9 cellular contexts compared by ENCODE assay signal in the genomic region with DNA sequence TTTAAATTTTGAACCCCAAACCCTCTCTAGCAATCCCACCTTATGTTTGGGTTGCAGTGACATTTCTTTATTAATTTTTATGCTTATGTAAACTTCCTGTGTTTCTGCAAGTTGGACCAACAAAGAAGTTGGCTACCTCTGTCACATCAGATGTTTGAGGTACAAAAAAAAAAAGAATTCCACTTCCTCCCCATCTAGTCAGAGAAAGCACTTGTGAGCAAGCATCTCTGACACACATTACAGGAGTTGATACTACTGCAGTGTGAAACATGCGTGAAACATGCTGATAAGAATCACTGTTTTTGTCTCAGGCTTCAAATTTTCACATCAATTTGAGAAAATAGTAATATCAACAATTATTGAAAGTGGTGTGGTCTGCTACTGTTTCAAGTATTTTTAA. TPM values are rescaled to one million over a fixed set of nuclear protein-coding genes. Genes with fewer than 3 reads are reported as not detected.
A peak's percentile ranks its signal among the peaks of the same experiment; 100 is the strongest.
DNase-seq lines count a peak whose midpoint lies in the region; ATAC-seq, FAIRE-seq and TF ChIP-seq lines count a peak whose summit lies in the region.
"Had no signal": no experiment of that assay in that cellular context is flagged by ENCODE, and none has a peak within 500 bp of the region (broad histone marks: within the 10 kb centered on the region; RNA-seq: fewer than 3 reads in every experiment).

No MANE protein-coding gene starts in this region.

- no peaks in the 10 kb centered on the region for H3K9me3 Mint-ChIP-seq in stimulated activated naive CD8-positive, alpha-beta T cell treated with anti-CD3 and anti-CD28 coated beads, Interleukin-15, Interleukin-2, amounts not matched to agents 100 ng/mL and 50 ng/mL, for 24 hours
- no peaks in the 10 kb centered on the region for H3K9me3 Mint-ChIP-seq in activated CD8-positive, alpha-beta T cell treated with anti-CD3 and anti-CD28 coated beads, Interleukin-2, amount 10 ng/mL, durations not matched to agents 7 days and 5 days (ENCODE audit: insufficient read depth)

- H3K27ac ChIP-seq in keratinocyte (ENCODE audit: control insufficient read depth, insufficient read depth, low read length) (peak overlapping the region; percentile 86), vagina (no peak overlapping the region), RWPE1 (no peak overlapping the region)

- H3K36me3 ChIP-seq in keratinocyte (ENCODE audit: control insufficient read depth in 2 of 2, extremely low read depth in 1 of 2, insufficient read depth in 2 of 2, low read length in 2 of 2) (peaks cover 3 to 4% of the 10 kb centered on the region in 2 experiments), vagina (peaks cover 0 to 4% of the 10 kb centered on the region in 2 donors)

- intact Hi-C loops in vagina (cut with DNase I): loop anchor here (10.0 kb wide), 1 partner anchor 74 kb away; no protein-coding TSS in a partner anchor

- FAIRE-seq in keratinocyte (lab: Jason Lieb, UNC): no peak
- FAIRE-seq: TTC549 had no signal

- H3K4me3 Mint-ChIP-seq in stimulated activated naive CD8-positive, alpha-beta T cell treated with anti-CD3 and anti-CD28 coated beads, Interleukin-15, Interleukin-2, amounts not matched to agents 100 ng/mL and 50 ng/mL, for 24 hours: peak overlapping the region; percentile 93
- peak overlapping the region; percentile 82 for H3K4me3 Mint-ChIP-seq in activated CD8-positive, alpha-beta T cell treated with anti-CD3 and anti-CD28 coated beads, Interleukin-2, amount 10 ng/mL, durations not matched to agents 7 days and 5 days

- TF ChIP-seq POLR2A in vagina (IDR thresholded peaks at IDR 0.05): no peak

- POLR2A ChIA-PET in activated CD8-positive, alpha-beta T cell treated with anti-CD3 and anti-CD28 coated beads, Interleukin-2, amount 10 ng/mL, durations not matched to agents 7 days and 5 days (lab: Charles Lee): interaction anchor here (1.4 to 1.8 kb wide), 2 partner anchors 17 to 68 kb away, joined by 5 to 9 read pairs; no protein-coding TSS in a partner anchor
- POLR2A ChIA-PET in RWPE1 (lab: Yijun Ruan, JAX; ENCODE audit: low non-redundant PET): no interaction called here

- H2AFZ ChIP-seq in keratinocyte (ENCODE audit: control insufficient read depth, low read length): no peak overlapping the region

- no peak for TF ChIP-seq CTCF in keratinocyte (optimal IDR thresholded peaks at IDR 0.05 in 1 of 3, IDR thresholded peaks at IDR 0.05 in 1 of 3, conservative IDR thresholded peaks at IDR 0.05 in 1 of 3; ENCODE audit: extremely low read depth in 1 of 3, insufficient read depth in 2 of 3, low read length in 3 of 3)
- no peak for TF ChIP-seq CTCF in vagina (IDR thresholded peaks at IDR 0.05)
- no peak for TF ChIP-seq CTCF in RWPE1 (conservative IDR thresholded peaks at IDR 0.05; ENCODE audit: low read depth)

- H3K36me3 Mint-ChIP-seq in stimulated activated naive CD8-positive, alpha-beta T cell treated with anti-CD3 and anti-CD28 coated beads, Interleukin-15, Interleukin-2, amounts not matched to agents 100 ng/mL and 50 ng/mL, for 24 hours (ENCODE audit: low read depth): peaks cover 17% of the 10 kb centered on the region
- H3K36me3 Mint-ChIP-seq in activated CD8-positive, alpha-beta T cell treated with anti-CD3 and anti-CD28 coated beads, Interleukin-2, amount 10 ng/mL, durations not matched to agents 7 days and 5 days (ENCODE audit: low read depth): peaks cover 29% of the 10 kb centered on the region

- no peaks in the 10 kb centered on the region for H3K27me3 Mint-ChIP-seq in stimulated activated naive CD8-positive, alpha-beta T cell treated with anti-CD3 and anti-CD28 coated beads, Interleukin-15, Interleukin-2, amounts not matched to agents 100 ng/mL and 50 ng/mL, for 24 hours
- no peaks in the 10 kb centered on the region for H3K27me3 Mint-ChIP-seq in activated CD8-positive, alpha-beta T cell treated with anti-CD3 and anti-CD28 coated beads, Interleukin-2, amount 10 ng/mL, durations not matched to agents 7 days and 5 days (ENCODE audit: low read depth)

- no peaks in the 10 kb centered on the region for H4K20me1 ChIP-seq in keratinocyte (ENCODE audit: control insufficient read depth, extremely low read depth, insufficient read depth, low read length)

- peak overlapping the region; percentile 99 for H3K27ac Mint-ChIP-seq in stimulated activated naive CD8-positive, alpha-beta T cell treated with anti-CD3 and anti-CD28 coated beads, Interleukin-15, Interleukin-2, amounts not matched to agents 100 ng/mL and 50 ng/mL, for 24 hours
- H3K27ac Mint-ChIP-seq in activated CD8-positive, alpha-beta T cell treated with anti-CD3 and anti-CD28 coated beads, Interleukin-2, amount 10 ng/mL, durations not matched to agents 7 days and 5 days: peak overlapping the region; percentile 94

- H3K9me3 ChIP-seq in keratinocyte (ENCODE audit: control insufficient read depth, low read depth, low read length) (no peaks in the 10 kb centered on the region), vagina (no peaks in the 10 kb centered on the region)

- CTCF ChIA-PET in activated CD8-positive, alpha-beta T cell treated with anti-CD3 and anti-CD28 coated beads, Interleukin-2, amount 10 ng/mL, durations not matched to agents 7 days and 5 days (lab: Charles Lee): interaction anchor here (1.0 to 3.6 kb wide), 4 partner anchors 13 to 113 kb away, joined by 3 to 15 read pairs (median 4); partner anchors contain the start of gene PSMD6
- CTCF ChIA-PET in RWPE1 (lab: Yijun Ruan, JAX): no interaction called here

- DNase-seq in stimulated activated naive CD8-positive, alpha-beta T cell treated with anti-CD3 and anti-CD28 coated beads, Interleukin-15, Interleukin-2, amounts not matched to agents 100 U/mL and 50 U/mL, for 24 hours: no peak
- peak; percentile 24 for DNase-seq in activated CD8-positive, alpha-beta T cell treated with anti-CD3 and anti-CD28 coated beads, Interleukin-2, amount 10 ng/mL, durations not matched to agents 7 days and 5 days
- no peak for DNase-seq in keratinocyte (ENCODE audit: low read depth, low spot score)
- DNase-seq in vagina (ENCODE audit: extremely low spot score in 2 of 2): no peak
- DNase-seq in hypothalamus (lab: John Stamatoyannopoulos, UW): no peak
- no peak for DNase-seq in cerebellum (ENCODE audit: low spot score)
- DNase-seq in RWPE1 (ENCODE audit: low spot score): no peak

- dilution Hi-C loops in keratinocyte (cut with MboI; ENCODE audit: extremely low pct_ligation_motif_present, low sequenced_read_pairs): no loop called here

- ATAC-seq in stimulated activated naive CD8-positive, alpha-beta T cell treated with anti-CD3 and anti-CD28 coated beads, Interleukin-15, Interleukin-2, amounts not matched to agents 100 U/mL and 50 U/mL, for 24 hours: no peak
- no peak for ATAC-seq in activated CD8-positive, alpha-beta T cell treated with anti-CD3 and anti-CD28 coated beads, Interleukin-2, amount 10 ng/mL, durations not matched to agents 7 days and 5 days

- peak overlapping the region; percentile 80 for H3K9ac ChIP-seq in keratinocyte (ENCODE audit: control insufficient read depth, extremely low read depth, insufficient read depth, low read length)

- peaks cover 2% of the 10 kb centered on the region for H3K9me1 ChIP-seq in keratinocyte (ENCODE audit: control insufficient read depth, extremely low read depth, insufficient read depth, low read length)

- peaks cover 14% of the 10 kb centered on the region for H3K79me2 ChIP-seq in keratinocyte (ENCODE audit: control insufficient read depth, insufficient read depth, low read length)

- no peaks in the 10 kb centered on the region for H3K27me3 ChIP-seq in keratinocyte (ENCODE audit: control insufficient read depth, extremely low read depth, insufficient read depth, low read length)
- no peaks in the 10 kb centered on the region for H3K27me3 ChIP-seq in vagina

- peaks cover 49% of the 10 kb centered on the region for H3K4me1 Mint-ChIP-seq in stimulated activated naive CD8-positive, alpha-beta T cell treated with anti-CD3 and anti-CD28 coated beads, Interleukin-15, Interleukin-2, amounts not matched to agents 100 ng/mL and 50 ng/mL, for 24 hours (ENCODE audit: low read depth)
- H3K4me1 Mint-ChIP-seq in activated CD8-positive, alpha-beta T cell treated with anti-CD3 and anti-CD28 coated beads, Interleukin-2, amount 10 ng/mL, durations not matched to agents 7 days and 5 days (ENCODE audit: low read depth): peaks cover 42% of the 10 kb centered on the region

- H3K4me3 ChIP-seq in keratinocyte (ENCODE audit: control insufficient read depth in 2 of 3, extremely low read depth in 1 of 3, insufficient read depth in 2 of 3, low read depth in 1 of 3, low read length in 3 of 3): peak overlapping the region; percentile 44 to 79 (median 68)
- peak overlapping the region; percentile 68 to 92 for H3K4me3 ChIP-seq in vagina

- peak overlapping the region; percentile 83 for H3K4me2 ChIP-seq in keratinocyte (ENCODE audit: control insufficient read depth, extremely low read depth, insufficient read depth, low read depth, low read length)

- H3K4me1 ChIP-seq in keratinocyte (ENCODE audit: control insufficient read depth, extremely low read depth, insufficient read depth, low read length): peaks cover 28% of the 10 kb centered on the region
- H3K4me1 ChIP-seq in vagina: peaks cover 26% of the 10 kb centered on the region

RNA-seq across cellular contexts. Expression of gene SCAANT1, which starts 1.3 kb away (rescaled TPM):
- not detected for total RNA-seq in activated CD8-positive, alpha-beta T cell treated with anti-CD3 and anti-CD28 coated beads, Interleukin-2, amount 10 ng/mL, durations not matched to agents 7 days and 5 days
- polyA plus RNA-seq in keratinocyte: not detected in 3 replicates
- not detected for polyA plus RNA-seq in keratinocyte (2011; ENCODE audit: low read depth)
- not detected in 2 replicates for polyA plus RNA-seq in keratinocyte (2011; cell fraction: cytosol; rRNA removed)
- not detected in 2 replicates for polyA plus RNA-seq in keratinocyte (2011; cell fraction: nucleus; rRNA removed)
- not detected in 2 replicates for polyA plus RNA-seq in keratinocyte (2012; ENCODE audit: low replicate concordance)
- not detected in 3 replicates for polyA minus RNA-seq in keratinocyte
- not detected for polyA minus RNA-seq in keratinocyte (2011; cell fraction: cytosol; rRNA and poly(A)+ RNA removed)
- polyA minus RNA-seq in keratinocyte (2011; cell fraction: nucleus; rRNA and poly(A)+ RNA removed): not detected in 2 replicates
- total RNA-seq in vagina (not detected), cerebellum (not detected)

RNA-seq across cellular contexts. Expression of gene ATXN7, which starts 47.2 kb away (rescaled TPM):
- total RNA-seq in activated CD8-positive, alpha-beta T cell treated with anti-CD3 and anti-CD28 coated beads, Interleukin-2, amount 10 ng/mL, durations not matched to agents 7 days and 5 days: 10 to 100 TPM; 35.6 to 40.5 TPM
- polyA plus RNA-seq in keratinocyte: 8.5 to 12.1 TPM (median 8.8 TPM) in 3 replicates
- polyA plus RNA-seq in keratinocyte (2011; ENCODE audit: low read depth): 5.7 TPM
- 4.2 and 8.6 TPM in 2 replicates for polyA plus RNA-seq in keratinocyte (2011; cell fraction: cytosol; rRNA removed)
- 43.4 and 47.9 TPM in 2 replicates for polyA plus RNA-seq in keratinocyte (2011; cell fraction: nucleus; rRNA removed)
- 4.8 and 5.6 TPM in 2 replicates for polyA plus RNA-seq in keratinocyte (2012; ENCODE audit: low replicate concordance)
- 49.2 to 86.3 TPM (median 58.0 TPM) in 3 replicates for polyA minus RNA-seq in keratinocyte
- 14.0 TPM for polyA minus RNA-seq in keratinocyte (2011; cell fraction: cytosol; rRNA and poly(A)+ RNA removed)
- polyA minus RNA-seq in keratinocyte (2011; cell fraction: nucleus; rRNA and poly(A)+ RNA removed): 54.4 and 101 TPM in 2 replicates
- total RNA-seq in vagina (43.2 TPM), cerebellum (26.7 TPM)

RNA-seq across cellular contexts. Expression of gene THOC7, which starts 47.3 kb away (rescaled TPM):
- total RNA-seq in activated CD8-positive, alpha-beta T cell treated with anti-CD3 and anti-CD28 coated beads, Interleukin-2, amount 10 ng/mL, durations not matched to agents 7 days and 5 days: 10 to 100 TPM; 88.9 to 91.7 TPM
- polyA plus RNA-seq in keratinocyte: 64.3 to 131 TPM (median 85.5 TPM) in 3 replicates
- polyA plus RNA-seq in keratinocyte (2011; ENCODE audit: low read depth): 164 TPM
- 82.4 and 168 TPM in 2 replicates for polyA plus RNA-seq in keratinocyte (2011; cell fraction: cytosol; rRNA removed)
- polyA plus RNA-seq in keratinocyte (2011; cell fraction: nucleus; rRNA removed): 25.2 and 35.1 TPM in 2 replicates
- polyA plus RNA-seq in keratinocyte (2012; ENCODE audit: low replicate concordance): 69.9 and 115 TPM in 2 replicates
- 3.8 to 36.5 TPM (median 10.1 TPM) in 3 replicates for polyA minus RNA-seq in keratinocyte
- polyA minus RNA-seq in keratinocyte (2011; cell fraction: cytosol; rRNA and poly(A)+ RNA removed): 27.4 TPM
- polyA minus RNA-seq in keratinocyte (2011; cell fraction: nucleus; rRNA and poly(A)+ RNA removed): 3.9 and 7.2 TPM in 2 replicates
- total RNA-seq in vagina: 54.8 TPM
- 32.9 TPM for total RNA-seq in cerebellum
